Comparison of ENCODE assay signal across 1 cellular context in genomic region chr2:63050916-63051794, GRCh38.
TF ChIP-seq lines count a peak whose summit lies in the region.

No MANE protein-coding gene starts in this region.

TF ChIP-seq in GM12878, 131 proteins besides CTCF, POLR2A, EP300 and RAD21 (continued from another document):
- TF ChIP-seq BCLAF1 (IDR thresholded peaks at IDR 0.05) (no peak), SPI1 (IDR thresholded peaks at IDR 0.05; ENCODE audit: borderline replicate concordance, insufficient read depth, low read depth, low read length) (no peak), SUZ12 (IDR thresholded peaks at IDR 0.05; ENCODE audit: unreplicated experiment) (no peak)
